In the genomic region with DNA sequence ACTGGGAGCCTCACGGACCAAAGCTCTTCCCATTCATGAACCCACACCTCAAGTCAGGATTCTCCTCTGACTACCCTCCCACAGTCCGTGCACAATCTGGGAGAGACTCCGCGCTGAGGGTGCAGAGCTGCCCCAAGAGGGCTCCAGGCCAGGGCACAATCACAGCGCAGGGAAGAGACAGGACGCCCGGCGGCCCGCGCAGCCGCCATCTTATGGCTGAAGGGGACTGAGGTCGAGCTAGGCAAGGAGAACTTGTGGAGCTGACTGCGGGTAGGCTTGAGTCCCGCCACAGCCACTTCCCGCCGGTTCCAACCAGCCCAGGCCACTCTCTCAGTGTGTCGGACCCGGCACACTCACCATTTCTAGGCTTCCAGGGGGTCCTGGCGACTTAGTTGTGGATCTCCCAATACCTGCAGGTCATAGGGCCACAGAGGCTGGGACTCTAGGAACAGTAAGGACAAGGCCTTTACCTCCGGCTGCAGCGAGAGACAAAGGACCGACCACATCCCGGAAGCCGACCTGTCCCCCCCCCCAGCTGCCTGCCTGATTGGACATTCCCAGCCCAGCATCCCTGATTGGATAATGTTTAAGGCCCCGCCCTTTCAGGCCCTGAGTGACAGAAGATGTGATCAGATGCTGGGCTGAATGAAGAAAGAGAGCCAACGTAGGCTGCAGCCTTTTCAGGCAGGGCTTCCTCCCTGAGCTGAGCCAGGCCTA, we compare ENCODE assay signal across 12 cellular contexts. TPM values are rescaled to one million over a fixed set of nuclear protein-coding genes. Genes with fewer than 3 reads are reported as not detected.
DNase-seq lines count a peak whose midpoint lies in the region; ATAC-seq, FAIRE-seq and TF ChIP-seq lines count a peak whose summit lies in the region.
"Not testable (repeated sequence)": the region's sequence is repeated elsewhere in the genome, so short reads cannot be mapped to it uniquely, and the experiment has no call there.
"Had no signal": no experiment of that assay in that cellular context is flagged by ENCODE, and none has a peak within 500 bp of the region (broad histone marks: within the 10 kb centered on the region; RNA-seq: fewer than 3 reads in every experiment).

No MANE protein-coding gene starts in this region.

- not testable (repeated sequence) for TF ChIP-seq POLR2A in breast epithelium (IDR thresholded peaks at IDR 0.05); uterus (IDR thresholded peaks at IDR 0.05)
- peak in 1 of 2 donors; percentile 27 for TF ChIP-seq POLR2A in heart left ventricle (IDR thresholded peaks at IDR 0.05)

- H3K36me3 Mint-ChIP-seq in stimulated activated effector memory CD8-positive, alpha-beta T cell treated with anti-CD3 and anti-CD28 coated beads, Interleukin-12 subunit alpha, Interleukin-12 subunit beta, amount 100 ng/mL, for 72 hours = not testable (repeated sequence)

- H3K4me3 ChIP-seq in breast epithelium (peak overlapping the region; percentile 35 to 61 (median 58)), heart left ventricle (peak overlapping the region; percentile 32 to 77 (median 61)), liver (ENCODE audit: low read depth in 1 of 3, low read length in 3 of 3) (peak overlapping the region in 2 of 3 donors; percentile 4 to 37), pancreas (peak overlapping the region in 2 of 4 donors; percentile 30 to 31), uterus (peak overlapping the region; percentile 43 to 54)

- H3K27me3 ChIP-seq in breast epithelium; heart left ventricle; liver (ENCODE audit: control insufficient read depth in 4 of 4, insufficient read depth in 4 of 4, low read length in 3 of 4); pancreas; uterus: not testable (repeated sequence)

- not testable (repeated sequence) for FAIRE-seq in pancreas (lab: Jason Lieb, UNC)

- peak overlapping the region; percentile 55 to 74 for H3K27ac ChIP-seq in breast epithelium
- H3K27ac ChIP-seq in heart left ventricle = peak overlapping the region in 11 of 12 donors; percentile 68 to 86 (median 76)
- H3K27ac ChIP-seq in liver (ENCODE audit: low read depth in 1 of 2, low read length in 2 of 2) = not testable (repeated sequence)
- H3K27ac ChIP-seq in pancreas = peak overlapping the region in 2 of 4 donors; percentile 28 to 53
- peak overlapping the region; percentile 66 to 73 for H3K27ac ChIP-seq in uterus

- not testable (repeated sequence) for H3K4me1 Mint-ChIP-seq in stimulated activated effector memory CD8-positive, alpha-beta T cell treated with anti-CD3 and anti-CD28 coated beads, Interleukin-12 subunit alpha, Interleukin-12 subunit beta, amount 100 ng/mL, for 72 hours

- not testable (repeated sequence) for TF ChIP-seq RAD21 in liver (IDR thresholded peaks at IDR 0.05)

- 1 to 3% (median 3%) methylated on average over 14 to 26 of the region's 26 CpGs for WGBS in heart left ventricle, 4 donors
- 13% methylated on average over 26 of the region's 26 CpGs for WGBS in liver
- 2 to 4% methylated on average over 25 to 26 of the region's 26 CpGs for WGBS in pancreas, 2 donors

- H3K9me3 ChIP-seq in breast epithelium = peaks cover 0 to 41% of the 10 kb centered on the region in 2 donors
- H3K9me3 ChIP-seq in heart left ventricle = peaks cover 0 to 55% (median 0%) of the 10 kb centered on the region in 12 donors
- H3K9me3 ChIP-seq in liver (ENCODE audit: control insufficient read depth in 4 of 4, low read length in 3 of 4); pancreas; uterus: not testable (repeated sequence)

- DNase-seq in Daoy (ENCODE audit: low read depth) (peak; percentile 19), OCI-M1 (lab: John Stamatoyannopoulos, UW) (peak; percentile 73), breast epithelium (ENCODE audit: low spot score in 2 of 2) (peak; percentile 55 to 69), heart left ventricle (peak; percentile 66 to 84 (median 68)), pancreas (peak; percentile 21 to 49 (median 35)), uterus (peak; percentile 53 to 59)
- DNase-seq in stimulated activated effector memory CD8-positive, alpha-beta T cell treated with anti-CD3 and anti-CD28 coated beads, Interleukin-12 subunit alpha, Interleukin-12 subunit beta, amount 100 ng/mL, for 72 hours (ENCODE audit: low spot score in 2 of 2) = not testable (repeated sequence)

- not testable (repeated sequence) for H3K9me3 Mint-ChIP-seq in stimulated activated effector memory CD8-positive, alpha-beta T cell treated with anti-CD3 and anti-CD28 coated beads, Interleukin-12 subunit alpha, Interleukin-12 subunit beta, amount 100 ng/mL, for 72 hours

- not testable (repeated sequence) for TF ChIP-seq CTCF in breast epithelium (IDR thresholded peaks at IDR 0.05); heart left ventricle (IDR thresholded peaks at IDR 0.05); liver (IDR thresholded peaks at IDR 0.05; ENCODE audit: low read depth, low read length, missing input control); pancreas (IDR thresholded peaks at IDR 0.05); uterus (IDR thresholded peaks at IDR 0.05)

- H3K4me1 ChIP-seq in breast epithelium; heart left ventricle; liver (ENCODE audit: control insufficient read depth in 4 of 4, insufficient read depth in 4 of 4, low read length in 3 of 4); pancreas; uterus: not testable (repeated sequence)

- not testable (repeated sequence) for H3K27ac Mint-ChIP-seq in stimulated activated effector memory CD8-positive, alpha-beta T cell treated with anti-CD3 and anti-CD28 coated beads, Interleukin-12 subunit alpha, Interleukin-12 subunit beta, amount 100 ng/mL, for 72 hours

- not testable (repeated sequence) for H3K9ac ChIP-seq in liver (ENCODE audit: low read depth in 1 of 2, low read length in 2 of 2)

- H3K4me3 Mint-ChIP-seq in stimulated activated effector memory CD8-positive, alpha-beta T cell treated with anti-CD3 and anti-CD28 coated beads, Interleukin-12 subunit alpha, Interleukin-12 subunit beta, amount 100 ng/mL, for 72 hours = not testable (repeated sequence)

- intact Hi-C loops in breast epithelium (cut with DNase I; ENCODE audit: low total_unique reads); heart left ventricle (cut with DNase I); pancreas (cut with DNase I); uterus (cut with DNase I; ENCODE audit: low total_unique reads): not testable (repeated sequence)

- not testable (repeated sequence) for H3K36me3 ChIP-seq in breast epithelium; heart left ventricle; liver (ENCODE audit: control insufficient read depth in 4 of 4, insufficient read depth in 3 of 4, low read depth in 1 of 4, low read length in 3 of 4); pancreas; uterus

- peak; percentile 97 to 99 (median 98) for ATAC-seq in heart left ventricle
- ATAC-seq in pancreas = peak; percentile 69 to 96 (median 86)
- peak; percentile 39 for ATAC-seq in stimulated activated effector memory CD8-positive, alpha-beta T cell treated with anti-CD3 and anti-CD28 coated beads, Interleukin-12 subunit alpha, Interleukin-12 subunit beta, amount 100 ng/mL, for 72 hours

RNA-seq across cellular contexts. Expression of gene ZNF676, which starts 18.7 kb away (rescaled TPM):
- 0.34 and 1.6 TPM in 2 replicates for total RNA-seq in Daoy (2014; rRNA removed; shearing (Covaris generic))
- total RNA-seq in breast epithelium (10 to 100 TPM in 1 of 3 donors, 1 to 10 TPM in 2; 1.1 to 13.3 (median 6.6) TPM), heart left ventricle (1 to 10 TPM in 8 of 9 donors, under 1 TPM in 1; 0.98 to 7.6 (median 2.9) TPM), liver (not detected), pancreas (1 to 10 TPM in 2 of 6 donors, under 1 TPM in 4; 0.51 to 2.2 (median 0.89) TPM), uterus (10 to 100 TPM in 2 of 4 donors, 1 to 10 TPM in 2; 1.2 to 13.6 (median 7.7) TPM)
- polyA plus RNA-seq in heart left ventricle (1 to 10 TPM in 1 of 2 donors, under 1 TPM in 1; 0.82 to 1.3 TPM), liver (under 1 TPM; 0.05 to 0.06 TPM), pancreas (under 1 TPM; 0.82 to 0.91 TPM)
- total RNA-seq: activated CD8-positive, alpha-beta memory T cell treated with anti-CD3 and anti-CD28 coated beads for 36 hours; H9 had no signal
- polyA plus RNA-seq: IgD-negative memory B cell, neural cell had no signal

Comparison
In these comparisons a context has a peak if more than half of its experiments do, and no peak if none do; other contexts are left out.
1. ATAC-seq: peak in every context shown above with its lines; median percentile 98 in heart left ventricle; 86 in pancreas; 39 in stimulated activated effector memory CD8-positive, alpha-beta T cell treated with anti-CD3 and anti-CD28 coated beads, Interleukin-12 subunit alpha, Interleukin-12 subunit beta, amount 100 ng/mL, for 72 hours.